In genomic region chr3:177169936-177170722, GRCh38 we compare ENCODE assay signal across 15 cellular contexts. TPM values are rescaled to one million over a fixed set of nuclear protein-coding genes. Genes with fewer than 3 reads are reported as not detected.
A peak's percentile ranks its signal among the peaks of the same experiment; 100 is the strongest.
DNase-seq lines count a peak whose midpoint lies in the region; ATAC-seq and TF ChIP-seq lines count a peak whose summit lies in the region.
"Had no signal": no experiment of that assay in that cellular context is flagged by ENCODE, and none has a peak within 500 bp of the region (broad histone marks: within the 10 kb centered on the region; RNA-seq: fewer than 3 reads in every experiment).

No MANE protein-coding gene starts in this region.

- no peak overlapping the region for H3K27ac ChIP-seq in endodermal cell (ENCODE audit: low read depth, low read length)
- no peak overlapping the region for H3K27ac ChIP-seq in trophoblast cell (ENCODE audit: low read depth, low read length)
- no peak overlapping the region for H3K27ac ChIP-seq in ascending aorta
- no peak overlapping the region for H3K27ac ChIP-seq in gastrocnemius medialis
- H3K27ac ChIP-seq: pancreas had no signal

- H3K27ac Mint-ChIP-seq in activated CD4-positive, alpha-beta T cell treated with anti-CD3 and anti-CD28 coated beads, Interleukin-2, amount 10 ng/mL, durations not matched to agents 7 days and 5 days: peak overlapping the region; percentile 22
- peak overlapping the region; percentile 59 for H3K27ac Mint-ChIP-seq in endodermal cell

- H2BK12ac ChIP-seq in trophoblast cell (ENCODE audit: low read length): no peak overlapping the region

- H3K14ac ChIP-seq in trophoblast cell (ENCODE audit: low read length): no peak overlapping the region

- H3K36me3 ChIP-seq in endodermal cell (ENCODE audit: control insufficient read depth, insufficient read depth, low read length) (peaks cover 62% of the 10 kb centered on the region), trophoblast cell (ENCODE audit: control insufficient read depth in 1 of 2, insufficient read depth in 2 of 2, low read length in 2 of 2) (peaks cover 2% of the 10 kb centered on the region in 2 experiments), ascending aorta (no peaks in the 10 kb centered on the region), gastrocnemius medialis (no peaks in the 10 kb centered on the region)
- H3K36me3 ChIP-seq: pancreas had no signal

- no peak for TF ChIP-seq POLR2A in gastrocnemius medialis (IDR thresholded peaks at IDR 0.05)

- peaks cover 49% of the 10 kb centered on the region for H3K4me1 Mint-ChIP-seq in activated CD4-positive, alpha-beta T cell treated with anti-CD3 and anti-CD28 coated beads, Interleukin-2, amount 10 ng/mL, durations not matched to agents 7 days and 5 days
- peaks cover 38% of the 10 kb centered on the region for H3K4me1 Mint-ChIP-seq in endodermal cell

- WGBS in endodermal cell (ENCODE audit: insufficient coverage in 1 of 2, insufficient read length in 1 of 2), 2 experiments: 96 to 100% methylated on average over 3 to 4 of the region's 4 CpGs
- 100% methylated on average over 2 of the region's 4 CpGs for WGBS in trophoblast cell (ENCODE audit: extremely low coverage, insufficient coverage, insufficient read length)

- H3K9me3 ChIP-seq in endodermal cell (ENCODE audit: control insufficient read depth, low read length) (peaks cover 4% of the 10 kb centered on the region), trophoblast cell (ENCODE audit: insufficient read depth, low read depth, low read length) (peaks cover 1% of the 10 kb centered on the region), ascending aorta (no peaks in the 10 kb centered on the region), gastrocnemius medialis (no peaks in the 10 kb centered on the region)
- H3K9me3 ChIP-seq: pancreas had no signal

- no peak overlapping the region for H3K4me3 Mint-ChIP-seq in activated CD4-positive, alpha-beta T cell treated with anti-CD3 and anti-CD28 coated beads, Interleukin-2, amount 10 ng/mL, durations not matched to agents 7 days and 5 days
- H3K4me3 Mint-ChIP-seq in endodermal cell: peak overlapping the region; percentile 6

- POLR2A ChIA-PET in activated CD4-positive, alpha-beta T cell treated with anti-CD3 and anti-CD28 coated beads, Interleukin-2, amount 10 ng/mL, durations not matched to agents 7 days and 5 days (lab: Charles Lee): no interaction called here

- no peak for DNase-seq in activated CD4-positive, alpha-beta T cell treated with anti-CD3 and anti-CD28 coated beads, Interleukin-2, amount 10 ng/mL, durations not matched to agents 7 days and 5 days
- no peak for DNase-seq in activated CD4-positive, alpha-beta T cell treated with anti-CD3 and anti-CD28 coated beads for 48 hours
- DNase-seq in NCI-H2029 treated with DMSO at 0.1 percent for 48 hours (lab: John Stamatoyannopoulos, UW) (peak; percentile 59), endodermal cell (peak; percentile 48), trophoblast cell (no peak), ascending aorta (ENCODE audit: low spot score in 2 of 2) (no peak), gastrocnemius medialis (no peak)
- DNase-seq: DMS 273 treated with DMSO at 0.1 percent for 48 hours; effector CD4-positive, alpha-beta T cell; foreskin melanocyte; mesenchymal stem cell; MV-4-11; pancreas had no signal

- H3K27me3 ChIP-seq in endodermal cell (ENCODE audit: control insufficient read depth, insufficient read depth, low read length, poor library complexity, severe bottlenecking) (no peaks in the 10 kb centered on the region), trophoblast cell (ENCODE audit: insufficient read depth, low read length) (no peaks in the 10 kb centered on the region), ascending aorta (no peaks in the 10 kb centered on the region), gastrocnemius medialis (no peaks in the 10 kb centered on the region)
- H3K27me3 ChIP-seq: pancreas had no signal

- no peak overlapping the region for H2AK5ac ChIP-seq in trophoblast cell (ENCODE audit: low read length)

- H3K79me1 ChIP-seq in trophoblast cell (ENCODE audit: low read length): no peaks in the 10 kb centered on the region

- H2BK120ac ChIP-seq in trophoblast cell (ENCODE audit: insufficient read depth, low read length, poor library complexity): no peak overlapping the region

- ATAC-seq in gastrocnemius medialis: no peak
- no peak for ATAC-seq in GM19452 (IDR thresholded peaks at IDR 0.05; ENCODE audit: unreplicated experiment)
- ATAC-seq: activated CD4-positive, CD25-positive, alpha-beta regulatory T cell treated with anti-CD3 and anti-CD28 coated beads, Interleukin-2, amount 50 U/mL, for 24 hours had no signal

- peak overlapping the region; percentile 86 for H3K4ac ChIP-seq in trophoblast cell (ENCODE audit: low read depth, low read length)

- no peak overlapping the region for H4K12ac ChIP-seq in trophoblast cell (ENCODE audit: low read depth, low read length)

- no peak for TF ChIP-seq CTCF in endodermal cell (conservative IDR thresholded peaks at IDR 0.05)
- no peak for TF ChIP-seq CTCF in ascending aorta (IDR thresholded peaks at IDR 0.05)
- TF ChIP-seq CTCF in gastrocnemius medialis (IDR thresholded peaks at IDR 0.05 in 4 of 5, conservative IDR thresholded peaks at IDR 0.05 in 1 of 5): no peak

- in situ Hi-C loops in gastrocnemius medialis (cut with MboI; ENCODE audit: low sequenced_read_pairs in 4 of 4): no loop called here

- H4K91ac ChIP-seq in trophoblast cell (ENCODE audit: low read depth, low read length): no peak overlapping the region

- H3K27me3 Mint-ChIP-seq in activated CD4-positive, alpha-beta T cell treated with anti-CD3 and anti-CD28 coated beads, Interleukin-2, amount 10 ng/mL, durations not matched to agents 7 days and 5 days: no peaks in the 10 kb centered on the region
- H3K27me3 Mint-ChIP-seq in endodermal cell (ENCODE audit: insufficient read depth): no peaks in the 10 kb centered on the region

- H3K4me1 ChIP-seq in endodermal cell (ENCODE audit: control insufficient read depth, insufficient read depth, low read length) (peaks cover 10% of the 10 kb centered on the region), trophoblast cell (ENCODE audit: control insufficient read depth in 1 of 2, insufficient read depth in 2 of 2, low read length in 2 of 2) (peaks cover 0 to 9% of the 10 kb centered on the region in 2 experiments), ascending aorta (peaks cover 0 to 3% of the 10 kb centered on the region in 2 donors), gastrocnemius medialis (peaks cover 35 to 46% of the 10 kb centered on the region in 2 donors)

- CTCF ChIA-PET in activated CD4-positive, alpha-beta T cell treated with anti-CD3 and anti-CD28 coated beads, Interleukin-2, amount 10 ng/mL, durations not matched to agents 7 days and 5 days (lab: Charles Lee): no interaction called here

- H3K9me3 Mint-ChIP-seq in activated CD4-positive, alpha-beta T cell treated with anti-CD3 and anti-CD28 coated beads, Interleukin-2, amount 10 ng/mL, durations not matched to agents 7 days and 5 days: peaks cover 9% of the 10 kb centered on the region
- no peaks in the 10 kb centered on the region for H3K9me3 Mint-ChIP-seq in endodermal cell

- H3K23ac ChIP-seq in trophoblast cell (ENCODE audit: low read length): no peak overlapping the region

- no peak overlapping the region for H2AFZ ChIP-seq in trophoblast cell (ENCODE audit: insufficient read depth, low read length, poor library complexity)

- H4K8ac ChIP-seq in trophoblast cell (ENCODE audit: low read depth, low read length): no peak overlapping the region

- no peak overlapping the region for H2BK5ac ChIP-seq in trophoblast cell (ENCODE audit: low read depth, low read length, poor library complexity)

- no peak overlapping the region for H3K4me2 ChIP-seq in trophoblast cell (ENCODE audit: low read length)

- no peak overlapping the region for H3K18ac ChIP-seq in trophoblast cell (ENCODE audit: low read length)

- H3K36me3 Mint-ChIP-seq in activated CD4-positive, alpha-beta T cell treated with anti-CD3 and anti-CD28 coated beads, Interleukin-2, amount 10 ng/mL, durations not matched to agents 7 days and 5 days (ENCODE audit: low read depth): peaks cover 49% of the 10 kb centered on the region
- peaks cover 63% of the 10 kb centered on the region for H3K36me3 Mint-ChIP-seq in endodermal cell (ENCODE audit: low read depth)

- intact Hi-C loops in ascending aorta (cut with DNase I): no loop called here
- intact Hi-C loops in gastrocnemius medialis (cut with DNase I; ENCODE audit: low total_unique reads): no loop called here

- H3K9ac ChIP-seq in endodermal cell (ENCODE audit: extremely low read depth, low read length, poor library complexity, severe bottlenecking): no peak overlapping the region
- no peak overlapping the region for H3K9ac ChIP-seq in trophoblast cell (ENCODE audit: low read length)

- H3K79me2 ChIP-seq in trophoblast cell (ENCODE audit: control insufficient read depth, insufficient read depth, low read length, poor library complexity): peaks cover 20% of the 10 kb centered on the region

- H3K4me3 ChIP-seq in endodermal cell (ENCODE audit: low read length): peak overlapping the region; percentile 53
- H3K4me3 ChIP-seq in trophoblast cell (ENCODE audit: low read depth, low read length): no peak overlapping the region
- H3K4me3 ChIP-seq in ascending aorta: no peak overlapping the region
- H3K4me3 ChIP-seq in gastrocnemius medialis: no peak overlapping the region
- H3K4me3 ChIP-seq: pancreas had no signal

RNA-seq across cellular contexts. Expression of gene TBL1XR1, which starts 27.2 kb away (rescaled TPM):
- total RNA-seq in activated CD4-positive, alpha-beta T cell treated with anti-CD3 and anti-CD28 coated beads, Interleukin-2, amount 10 ng/mL, durations not matched to agents 7 days and 5 days: 100 to 1,000 TPM; 167 to 169 TPM
- total RNA-seq in endodermal cell (100 to 1,000 TPM; 235 to 273 TPM), ascending aorta (52.0 TPM), gastrocnemius medialis (10 to 100 TPM; 35.9 to 77.8 (median 49.2) TPM)
- 77.3 TPM for polyA plus RNA-seq in endodermal cell (2013, experiment 1 of 2)
- polyA plus RNA-seq in endodermal cell (2013, experiment 2 of 2): 83.4 TPM
- 50.0 and 57.9 TPM in 2 replicates for polyA plus RNA-seq in trophoblast cell (2013)

Comparison
In these comparisons a context has a peak if more than half of its experiments do, and no peak if none do; other contexts are left out.
1. DNase-seq: peak in NCI-H2029 treated with DMSO at 0.1 percent for 48 hours (single experiment) and endodermal cell (single experiment); none in activated CD4-positive, alpha-beta T cell treated with anti-CD3 and anti-CD28 coated beads, Interleukin-2, amount 10 ng/mL, durations not matched to agents 7 days and 5 days (single experiment), activated CD4-positive, alpha-beta T cell treated with anti-CD3 and anti-CD28 coated beads for 48 hours (single experiment), trophoblast cell (0 of 2), ascending aorta (0 of 2) and gastrocnemius medialis (0 of 2).